Comparison of ENCODE assay signal across 1 cellular context in the genomic region with DNA sequence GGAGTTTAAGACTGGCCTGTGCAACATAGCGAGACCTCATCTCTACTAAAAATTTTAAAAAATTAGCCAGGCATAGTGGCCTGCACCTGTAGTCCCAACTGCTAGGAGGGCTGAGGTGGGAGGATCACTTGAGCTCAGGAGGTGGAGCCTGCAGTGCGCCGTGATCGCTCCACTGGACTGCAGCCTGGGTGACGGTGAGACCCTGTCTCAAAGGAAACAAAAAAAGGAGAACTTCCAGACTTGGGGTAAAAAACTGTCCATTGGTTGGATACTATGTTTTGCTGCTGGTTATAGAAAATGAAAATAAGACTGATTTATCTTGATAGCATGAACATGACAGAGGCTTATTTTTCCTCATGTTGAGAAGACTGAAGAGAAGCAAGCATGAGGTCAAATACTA.
TF ChIP-seq lines count a peak whose summit lies in the region.

No MANE protein-coding gene starts in this region.

TF ChIP-seq in K562, 482 proteins besides CTCF, POLR2A, EP300 and RAD21:
- no peak for TF ChIP-seq SIN3A (IDR thresholded peaks at IDR 0.05; ENCODE audit: borderline replicate concordance in 2 of 2, control insufficient read depth in 1 of 2, low read depth in 2 of 2, low read length in 2 of 2)
- TF ChIP-seq, protein P1, sequence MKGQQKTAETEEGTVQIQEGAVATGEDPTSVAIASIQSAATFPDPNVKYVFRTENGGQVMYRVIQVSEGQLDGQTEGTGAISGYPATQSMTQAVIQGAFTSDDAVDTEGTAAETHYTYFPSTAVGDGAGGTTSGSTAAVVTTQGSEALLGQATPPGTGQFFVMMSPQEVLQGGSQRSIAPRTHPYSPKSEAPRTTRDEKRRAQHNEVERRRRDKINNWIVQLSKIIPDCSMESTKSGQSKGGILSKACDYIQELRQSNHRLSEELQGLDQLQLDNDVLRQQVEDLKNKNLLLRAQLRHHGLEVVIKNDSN (CRISPR knock-in tag; IDR thresholded peaks at IDR 0.05), result no peak
- no peak for TF ChIP-seq HNRNPL (IDR thresholded peaks at IDR 0.05; ENCODE audit: low read depth, low read length)
- TF ChIP-seq PPARD (CRISPR knock-in tag; IDR thresholded peaks at IDR 0.05), result no peak
- TF ChIP-seq PTBP1 (IDR thresholded peaks at IDR 0.05; ENCODE audit: low read depth, low read length), result no peak
- TF ChIP-seq SMAD2 (IDR thresholded peaks at IDR 0.05; ENCODE audit: low read depth, low read length), result no peak
- TF ChIP-seq GTF2A2 (tag; IDR thresholded peaks at IDR 0.05), result no peak
- TF ChIP-seq RFX5 (IDR thresholded peaks at IDR 0.05; ENCODE audit: low read depth, low read length), result no peak
- TF ChIP-seq HCFC1 (IDR thresholded peaks at IDR 0.05; ENCODE audit: low read depth, low read length), result no peak
- TF ChIP-seq CBX8 (IDR thresholded peaks at IDR 0.05; ENCODE audit: borderline replicate concordance, extremely low read depth, low read depth, low read length, poor library complexity, severe bottlenecking), result no peak
- no peak for TF ChIP-seq FOXP1 (CRISPR knock-in tag; IDR thresholded peaks at IDR 0.05)
- no peak for TF ChIP-seq MTF1 (CRISPR knock-in tag; IDR thresholded peaks at IDR 0.05; ENCODE audit: borderline replicate concordance)
TF ChIP-seq in K562: peak in this region for 0.
